In the genomic region with DNA sequence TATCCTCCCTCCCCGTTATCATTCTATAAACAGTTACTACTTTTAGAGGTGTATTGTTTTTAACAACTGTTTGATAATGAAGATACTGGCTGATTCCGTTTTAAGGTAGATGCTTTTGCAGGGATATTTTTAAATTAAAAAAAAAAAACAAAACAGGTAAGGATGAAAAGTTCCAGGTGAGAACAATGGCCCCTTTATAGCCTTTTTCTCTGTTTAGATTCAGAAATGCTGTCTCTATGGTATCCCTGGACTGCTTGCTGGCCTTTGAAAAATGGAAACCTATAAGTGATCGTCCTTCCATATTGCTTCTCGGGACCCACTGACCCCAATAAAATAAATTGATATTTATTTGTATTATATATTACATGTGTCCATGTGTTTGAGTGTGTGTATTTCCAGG, we compare ENCODE assay signal across 16 cellular contexts. TPM values are rescaled to one million over a fixed set of nuclear protein-coding genes. Genes with fewer than 3 reads are reported as not detected.
DNase-seq lines count a peak whose midpoint lies in the region; ATAC-seq, FAIRE-seq and TF ChIP-seq lines count a peak whose summit lies in the region.
"Had no signal": no experiment of that assay in that cellular context is flagged by ENCODE, and none has a peak within 500 bp of the region (broad histone marks: within the 10 kb centered on the region; RNA-seq: fewer than 3 reads in every experiment).

No MANE protein-coding gene starts in this region.

- H3K4me2 ChIP-seq in PC-9: peak overlapping the region; percentile 25; the same call in 1 of the 2 replicates
- H3K4me2 ChIP-seq in endothelial cell of umbilical vein (ENCODE audit: insufficient read depth, low read length): peak overlapping the region; percentile 81
- H3K4me2 ChIP-seq: GM23338 had no signal

- no TSS peak for BruUV-seq in PC-9 (replicated peaks; lab: Mats Ljungman, UMichigan)
- no TSS peak for BruUV-seq in endothelial cell of umbilical vein (replicated peaks; lab: Mats Ljungman, UMichigan)

- FAIRE-seq in endothelial cell of umbilical vein (lab: Jason Lieb, UNC): peak; percentile 24

- H3K79me2 ChIP-seq in PC-9 (ENCODE audit: low read depth) (no peaks in the 10 kb centered on the region), endothelial cell of umbilical vein (ENCODE audit: control insufficient read depth, insufficient read depth, low read length) (no peaks in the 10 kb centered on the region)

- H2AFZ ChIP-seq in PC-9 (no peak overlapping the region), endothelial cell of umbilical vein (ENCODE audit: low read depth, low read length) (no peak overlapping the region)
- H2AFZ ChIP-seq: GM23338 had no signal

- no peak for TF ChIP-seq POLR2A in endothelial cell of umbilical vein (IDR thresholded peaks at IDR 0.05; ENCODE audit: low read depth, low read length)

- no peaks in the 10 kb centered on the region for H3K9me2 ChIP-seq in PC-9 (ENCODE audit: insufficient read depth)

- dilution Hi-C loops in endothelial cell of umbilical vein (cut with MboI; ENCODE audit: extremely low pct_ligation_motif_present, low sequenced_read_pairs): no loop called here

- POLR2A ChIA-PET in PC-9 (lab: Charles Lee; ENCODE audit: unreplicated experiment): no interaction called here
- POLR2A ChIA-PET in endothelial cell of umbilical vein (lab: Charles Lee): no interaction called here

- H3K9me3 ChIP-seq in cardiac muscle cell (ENCODE audit: low read depth): no peaks in the 10 kb centered on the region
- H3K9me3 ChIP-seq in PC-9 (ENCODE audit: insufficient read depth, low read depth): no peaks in the 10 kb centered on the region
- no peaks in the 10 kb centered on the region for H3K9me3 ChIP-seq in endothelial cell of umbilical vein (replicated peaks; ENCODE audit: control insufficient read depth, insufficient read depth, low read length)

- CTCF ChIA-PET in PC-9 (lab: Charles Lee): no interaction called here
- CTCF ChIA-PET in endothelial cell of umbilical vein (lab: Charles Lee): interaction anchor here (1.0 to 4.0 kb wide), 3 partner anchors 23 to 812 kb away, joined by 3 to 13 read pairs (median 5); a partner anchor contains a TSS

- H4K20me1 ChIP-seq in PC-9 (ENCODE audit: insufficient read depth): no peaks in the 10 kb centered on the region
- no peaks in the 10 kb centered on the region for H4K20me1 ChIP-seq in endothelial cell of umbilical vein (replicated peaks; ENCODE audit: control insufficient read depth, extremely low read depth, insufficient read depth, low read length)

- no peaks in the 10 kb centered on the region for H3K9me1 ChIP-seq in endothelial cell of umbilical vein (replicated peaks; ENCODE audit: control insufficient read depth, extremely low read depth, insufficient read depth, low read length)

- intact Hi-C loops in left cardiac atrium (cut with DNase I) (no loop called here), PC-9 (cut with micrococcal nuclease; ENCODE audit: unreplicated experiment) (loop anchor here (5.0 kb wide), 1 partner anchor 75 kb away; no protein-coding TSS in a partner anchor), endothelial cell of umbilical vein (cut with micrococcal nuclease) (loop anchor here (1.0 to 2.0 kb wide), 3 partner anchors 24 to 76 kb away; a partner anchor contains a TSS)

- TF ChIP-seq CTCF in cardiac muscle cell (IDR thresholded peaks at IDR 0.05; ENCODE audit: low read depth, low read length): no peak
- no peak for TF ChIP-seq CTCF in PC-9 (conservative IDR thresholded peaks at IDR 0.05)
- no peak for TF ChIP-seq CTCF in endothelial cell of umbilical vein (IDR thresholded peaks at IDR 0.05; ENCODE audit: extremely low read depth in 1 of 2, insufficient read depth in 1 of 2, low read depth in 1 of 2, low read length in 2 of 2)

- ATAC-seq in left cardiac atrium (no peak), GM18519 (IDR thresholded peaks at IDR 0.05; ENCODE audit: low FRiP score, unreplicated experiment) (no peak)
- ATAC-seq: GM23338, Right ventricle myocardium inferior had no signal

- H3K4me1 ChIP-seq in cardiac muscle cell (ENCODE audit: low read depth) (peaks cover 10% of the 10 kb centered on the region), PC-9 (replicated peaks; ENCODE audit: insufficient read depth) (peaks cover 23% of the 10 kb centered on the region), endothelial cell of umbilical vein (ENCODE audit: control insufficient read depth, extremely low read depth, insufficient read depth, low read length) (peaks cover 20% of the 10 kb centered on the region)

- H3K36me3 ChIP-seq in cardiac muscle cell (no peaks in the 10 kb centered on the region), PC-9 (ENCODE audit: low read depth) (no peaks in the 10 kb centered on the region), endothelial cell of umbilical vein (ENCODE audit: control insufficient read depth in 2 of 2, extremely low read depth in 1 of 2, insufficient read depth in 2 of 2, low read length in 2 of 2) (no peaks in the 10 kb centered on the region)

- no peak overlapping the region for H3K9ac ChIP-seq in endothelial cell of umbilical vein (replicated peaks; ENCODE audit: extremely low read depth, insufficient read depth, low read length)

- DNase-seq in cardiac muscle cell (ENCODE audit: low read depth in 1 of 2, low spot score in 1 of 2): no peak
- no peak for DNase-seq in left cardiac atrium
- DNase-seq in PC-9: no peak
- no peak for DNase-seq in endothelial cell of umbilical vein (ENCODE audit: low read depth, low spot score)
- DNase-seq in stimulated activated CD4-positive, alpha-beta T cell treated with anti-CD3 and anti-CD28 coated beads, Interleukin-12 subunit alpha, Interleukin-12 subunit beta, amount 100 ng/mL, for 4 hours: no peak
- DNase-seq in activated CD8-positive, alpha-beta memory T cell treated with anti-CD3 and anti-CD28 coated beads, Interleukin-2, amount 50 U/mL, for 4 hours: no peak
- DNase-seq: CD4-positive, alpha-beta T cell; DND-41; Karpas-422; NCI-H1930; NCI-H2171; NCI-H774 had no signal

- no peak overlapping the region for H3K4me3 ChIP-seq in cardiac muscle cell
- H3K4me3 ChIP-seq in PC-9: no peak overlapping the region
- no peak overlapping the region for H3K4me3 ChIP-seq in endothelial cell of umbilical vein (replicated peaks in 1 of 3; ENCODE audit: insufficient read depth in 1 of 3, low read depth in 1 of 3, low read length in 3 of 3)
- H3K4me3 ChIP-seq: GM23338 had no signal

- H3K27me3 ChIP-seq in cardiac muscle cell (no peaks in the 10 kb centered on the region), PC-9 (ENCODE audit: insufficient read depth, low read depth) (no peaks in the 10 kb centered on the region), endothelial cell of umbilical vein (ENCODE audit: control insufficient read depth in 2 of 2, insufficient read depth in 2 of 2, low read length in 2 of 2) (no peaks in the 10 kb centered on the region)

- H3K27ac ChIP-seq in cardiac muscle cell (peak overlapping the region; percentile 65), PC-9 (0 out of 2 replicates have a peak overlapping the region, but pooled peaks have one; percentile 42), endothelial cell of umbilical vein (ENCODE audit: insufficient read depth, low read depth, low read length) (no peak overlapping the region)
- H3K27ac ChIP-seq: HL-60 had no signal

- peaks cover 15% of the 10 kb centered on the region for H3F3A ChIP-seq in PC-9 (ENCODE audit: insufficient read depth, low read depth)

TF ChIP-seq in endothelial cell of umbilical vein, 7 proteins besides CTCF, POLR2A, EP300 and RAD21:
- TF ChIP-seq MYC (IDR thresholded peaks at IDR 0.05; ENCODE audit: low read depth, low read length): no peak
- TF ChIP-seq GATA2 (IDR thresholded peaks at IDR 0.05; ENCODE audit: insufficient read depth, insufficient read length, low read depth, low read length): peak; percentile 10

RNA-seq across cellular contexts. Expression of a gene that starts 23.2 kb away (rescaled TPM):
- total RNA-seq in cardiac muscle cell: 34.8 and 50.8 TPM in 2 replicates
- polyA plus RNA-seq in cardiac muscle cell: 36.0 and 53.1 TPM in 2 replicates
- total RNA-seq in left cardiac atrium: 10 to 100 TPM; 47.2 to 48.9 TPM
- 46.1 and 51.4 TPM in 2 replicates for total RNA-seq in PC-9 (2021)
- 67.6 and 70.1 TPM in 2 replicates for total RNA-seq in endothelial cell of umbilical vein
- polyA plus RNA-seq in endothelial cell of umbilical vein: 18.7 and 21.3 TPM in 2 replicates
- polyA plus RNA-seq in endothelial cell of umbilical vein (2011; cell fraction: cytosol; rRNA removed): 22.5 and 24.0 TPM in 2 replicates
- 27.7 and 28.1 TPM in 2 replicates for polyA plus RNA-seq in endothelial cell of umbilical vein (2011; cell fraction: nucleus; rRNA removed)
- 53.7 and 65.5 TPM in 2 replicates for polyA plus RNA-seq in endothelial cell of umbilical vein (2012)
- polyA minus RNA-seq in endothelial cell of umbilical vein: 60.4 and 63.6 TPM in 2 replicates
- polyA minus RNA-seq in endothelial cell of umbilical vein (2011; cell fraction: cytosol; rRNA and poly(A)+ RNA removed): 16.9 TPM
- 60.5 and 81.8 TPM in 2 replicates for polyA minus RNA-seq in endothelial cell of umbilical vein (2011; cell fraction: nucleus; rRNA and poly(A)+ RNA removed)

Comparison
In these comparisons a context has a peak if more than half of its experiments do, and no peak if none do; other contexts are left out.
1. intact Hi-C loops: an anchor here in PC-9 (5.0 kb wide) and endothelial cell of umbilical vein (1.0 to 2.0 kb wide); none called in left cardiac atrium.